Comparison of ENCODE assay signal across 9 cellular contexts in the genomic region with DNA sequence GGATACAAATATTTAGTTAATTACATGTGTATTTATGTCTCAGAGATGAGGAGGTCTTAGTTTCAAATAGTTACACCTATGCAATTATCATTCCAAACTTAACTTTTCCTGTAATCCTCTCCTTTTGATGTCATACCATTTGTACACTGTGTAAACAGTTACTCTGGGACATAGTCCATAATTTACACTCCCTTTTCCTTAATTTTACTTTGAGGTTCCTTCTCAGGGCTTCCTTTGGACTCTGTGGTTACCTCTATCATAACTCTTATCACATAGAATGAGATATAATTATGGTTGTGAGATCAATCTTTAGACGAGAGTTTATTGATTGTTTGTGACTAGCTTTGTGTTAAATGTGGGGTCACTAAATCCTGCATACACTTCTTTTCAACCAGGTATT.
"Had no signal": no experiment of that assay in that cellular context is flagged by ENCODE, and none has a peak within 500 bp of the region (broad histone marks: within the 10 kb centered on the region; RNA-seq: fewer than 3 reads in every experiment).

No MANE protein-coding gene starts in this region.

- H3K27ac ChIP-seq: GM23248 had no signal

- H3K36me3 ChIP-seq: HAP-1 had no signal

- DNase-seq: GM23248, GOT3, H7, HFFc6, IMR-90, KG1 had no signal

- H3K9ac ChIP-seq: GM23248 had no signal

- H3K4me3 ChIP-seq: GM23248, HAP-1, K562 had no signal

- H3K9me3 ChIP-seq: HAP-1 had no signal

- ATAC-seq: HCT116, K562 had no signal

- H3K4me1 ChIP-seq: HAP-1 had no signal
